In the genomic region with DNA sequence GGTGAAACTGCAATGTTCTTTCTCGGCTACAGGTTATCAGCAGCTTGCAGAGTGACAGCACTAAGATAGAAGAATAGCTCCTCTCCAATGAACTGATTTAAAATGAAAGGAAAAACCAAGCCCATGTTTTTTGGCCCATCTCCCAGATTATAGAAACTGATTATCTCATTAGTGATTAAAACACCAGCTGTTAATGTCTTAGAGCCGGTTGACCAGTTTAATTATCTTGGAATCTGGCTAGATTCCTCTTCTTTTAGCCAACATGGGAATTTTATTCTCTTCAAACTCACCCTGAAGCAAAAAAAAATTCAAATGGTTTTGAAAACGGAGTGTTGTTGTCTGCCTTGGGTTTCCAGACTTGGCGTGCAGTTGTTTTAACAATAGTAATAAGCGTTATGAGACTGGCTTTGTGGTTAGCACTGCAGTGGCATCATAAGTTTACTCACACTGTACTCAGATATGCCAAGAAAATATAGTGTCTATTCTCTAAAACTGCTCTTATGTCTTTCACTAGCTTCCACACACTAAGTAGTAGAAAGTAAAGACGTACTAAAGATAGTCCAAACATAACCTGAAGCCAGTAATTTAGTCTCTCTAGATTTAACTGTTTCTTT, we compare ENCODE assay signal across 1 cellular context.
TF ChIP-seq lines count a peak whose summit lies in the region.

No MANE protein-coding gene starts in this region.

TF ChIP-seq in SK-N-SH treated with all-trans-retinoic acid at 6 μM for 48 hours, 23 proteins besides CTCF, POLR2A, EP300 and RAD21 (continued from another document):
- TF ChIP-seq, protein P1, sequence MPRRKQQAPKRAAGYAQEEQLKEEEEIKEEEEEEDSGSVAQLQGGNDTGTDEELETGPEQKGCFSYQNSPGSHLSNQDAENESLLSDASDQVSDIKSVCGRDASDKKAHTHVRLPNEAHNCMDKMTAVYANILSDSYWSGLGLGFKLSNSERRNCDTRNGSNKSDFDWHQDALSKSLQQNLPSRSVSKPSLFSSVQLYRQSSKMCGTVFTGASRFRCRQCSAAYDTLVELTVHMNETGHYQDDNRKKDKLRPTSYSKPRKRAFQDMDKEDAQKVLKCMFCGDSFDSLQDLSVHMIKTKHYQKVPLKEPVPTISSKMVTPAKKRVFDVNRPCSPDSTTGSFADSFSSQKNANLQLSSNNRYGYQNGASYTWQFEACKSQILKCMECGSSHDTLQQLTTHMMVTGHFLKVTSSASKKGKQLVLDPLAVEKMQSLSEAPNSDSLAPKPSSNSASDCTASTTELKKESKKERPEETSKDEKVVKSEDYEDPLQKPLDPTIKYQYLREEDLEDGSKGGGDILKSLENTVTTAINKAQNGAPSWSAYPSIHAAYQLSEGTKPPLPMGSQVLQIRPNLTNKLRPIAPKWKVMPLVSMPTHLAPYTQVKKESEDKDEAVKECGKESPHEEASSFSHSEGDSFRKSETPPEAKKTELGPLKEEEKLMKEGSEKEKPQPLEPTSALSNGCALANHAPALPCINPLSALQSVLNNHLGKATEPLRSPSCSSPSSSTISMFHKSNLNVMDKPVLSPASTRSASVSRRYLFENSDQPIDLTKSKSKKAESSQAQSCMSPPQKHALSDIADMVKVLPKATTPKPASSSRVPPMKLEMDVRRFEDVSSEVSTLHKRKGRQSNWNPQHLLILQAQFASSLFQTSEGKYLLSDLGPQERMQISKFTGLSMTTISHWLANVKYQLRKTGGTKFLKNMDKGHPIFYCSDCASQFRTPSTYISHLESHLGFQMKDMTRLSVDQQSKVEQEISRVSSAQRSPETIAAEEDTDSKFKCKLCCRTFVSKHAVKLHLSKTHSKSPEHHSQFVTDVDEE (CRISPR knock-in tag; IDR thresholded peaks at IDR 0.05): no peak
- TF ChIP-seq ZNF70 (CRISPR knock-in tag; IDR thresholded peaks at IDR 0.05): no peak
- TF ChIP-seq OSR1 (CRISPR knock-in tag; IDR thresholded peaks at IDR 0.05): no peak
- no peak for TF ChIP-seq BACH2 (CRISPR knock-in tag; IDR thresholded peaks at IDR 0.05; ENCODE audit: borderline replicate concordance)
- TF ChIP-seq CSDC2 (CRISPR knock-in tag; IDR thresholded peaks at IDR 0.05): no peak
- no peak for TF ChIP-seq ZFP30 (CRISPR knock-in tag; IDR thresholded peaks at IDR 0.05)
